ENCODE assay signal across 20 cellular contexts in genomic region chr7:39527951-39528350, GRCh38. TPM values are rescaled to one million over a fixed set of nuclear protein-coding genes. Genes with fewer than 3 reads are reported as not detected.
DNase-seq lines count a peak whose midpoint lies in the region; TF ChIP-seq lines count a peak whose summit lies in the region.
"Had no signal": no experiment of that assay in that cellular context is flagged by ENCODE, and none has a peak within 500 bp of the region (broad histone marks: within the 10 kb centered on the region; RNA-seq: fewer than 3 reads in every experiment).

No MANE protein-coding gene starts in this region.

- no peaks in the 10 kb centered on the region for H3K9me3 ChIP-seq in GM23248 (ENCODE audit: low read depth)
- no peaks in the 10 kb centered on the region for H3K9me3 ChIP-seq in suprapubic skin
- H3K9me3 ChIP-seq: Caco-2, SJCRH30 had no signal

- no peaks in the 10 kb centered on the region for H3K36me3 ChIP-seq in GM23248 (ENCODE audit: low read depth)
- no peaks in the 10 kb centered on the region for H3K36me3 ChIP-seq in suprapubic skin
- H3K36me3 ChIP-seq: SJCRH30 had no signal

- H4K20me1 ChIP-seq in GM23248 (ENCODE audit: insufficient read depth), result no peaks in the 10 kb centered on the region

- no peak overlapping the region for H3K9ac ChIP-seq in GM23248

- H3K79me2 ChIP-seq in GM23248 (ENCODE audit: insufficient read depth), result no peaks in the 10 kb centered on the region

- H3K4me1 ChIP-seq in GM23248 (ENCODE audit: insufficient read depth) (no peaks in the 10 kb centered on the region), suprapubic skin (no peaks in the 10 kb centered on the region)
- H3K4me1 ChIP-seq: Caco-2, SJCRH30 had no signal

- TF ChIP-seq EP300 in suprapubic skin (IDR thresholded peaks at IDR 0.05), result no peak

- H3K4me2 ChIP-seq in GM23248 (ENCODE audit: unreplicated experiment), result no peak overlapping the region

- H3K27me3 ChIP-seq in GM23248 (replicated peaks; ENCODE audit: insufficient read depth) (peaks cover 3% of the 10 kb centered on the region; the same call in 1 of the 2 replicates), suprapubic skin (no peaks in the 10 kb centered on the region)

- in situ Hi-C loops in GM23248 (cut with MboI), result no loop called here

- peak; percentile 31 for DNase-seq in GM23248
- peak; percentile 50 for DNase-seq in amniotic epithelial cell (ENCODE audit: low read depth)
- no peak for DNase-seq in epithelial cell of prostate (ENCODE audit: low read depth, low spot score)
- DNase-seq in iris pigment epithelial cell (ENCODE audit: low read depth), result peak; percentile 72
- DNase-seq in lower leg skin (ENCODE audit: low spot score in 2 of 2), result no peak
- no peak for DNase-seq in HuH-7 (ENCODE audit: low spot score)
- no peak for DNase-seq in COLO668 (lab: John Stamatoyannopoulos, UW; ENCODE audit: unreplicated experiment)
- DNase-seq in suprapubic skin (ENCODE audit: low spot score in 2 of 2), result no peak
- DNase-seq: Caco-2; CD4-positive, alpha-beta T cell; DMS153; GOT3; KBM-7; NCI-H1092 treated with DMSO at 0.1 percent for 48 hours; NCI-H1436 treated with DMSO at 0.1 percent for 48 hours; NCI-H1930; NCI-H510A treated with DMSO at 0.1 percent for 48 hours; NCI-H774; NK-92 treated with Interleukin-12 subunit alpha and Interleukin-12 subunit beta, amount 100 ng/mL, for 24 hours; SJCRH30 had no signal

- no peak for TF ChIP-seq CTCF in lower leg skin (IDR thresholded peaks at IDR 0.05)
- no peak for TF ChIP-seq CTCF in suprapubic skin (IDR thresholded peaks at IDR 0.05)

- intact Hi-C loops in lower leg skin (cut with DNase I; ENCODE audit: low total_unique reads), result no loop called here

- no peak overlapping the region for H2AFZ ChIP-seq in GM23248

- H3K27ac ChIP-seq in GM23248 (no peak overlapping the region), epithelial cell of prostate (peak overlapping the region; percentile 18), suprapubic skin (no peak overlapping the region)
- H3K27ac ChIP-seq: SJCRH30 had no signal

- no peak overlapping the region for H3K4me3 ChIP-seq in GM23248
- no peak overlapping the region for H3K4me3 ChIP-seq in lower leg skin (ENCODE audit: low read depth, poor library complexity, severe bottlenecking)
- H3K4me3 ChIP-seq in suprapubic skin, result no peak overlapping the region
- H3K4me3 ChIP-seq: SJCRH30 had no signal

- no peaks in the 10 kb centered on the region for H3K9me2 ChIP-seq in GM23248 (ENCODE audit: insufficient read depth)

- 89 to 92% methylated on average over 2 of the region's 2 CpGs for WGBS in GM23248 (ENCODE audit: low coverage in 1 of 2, low lambda C conversion rate in 2 of 2, missing lambda C conversion rate in 2 of 2), 2 experiments
- 86 to 87% methylated on average over 2 of the region's 2 CpGs for WGBS in lower leg skin, 2 donors
- WGBS in suprapubic skin, result 87% methylated on average over 2 of the region's 2 CpGs

- no peak for TF ChIP-seq POLR2A in lower leg skin (IDR thresholded peaks at IDR 0.05)
- no peak for TF ChIP-seq POLR2A in suprapubic skin (IDR thresholded peaks at IDR 0.05)

- H3F3A ChIP-seq in GM23248 (ENCODE audit: insufficient read depth), result no peaks in the 10 kb centered on the region

RNA-seq across cellular contexts. Expression of gene YAE1, which starts 38.3 kb away (rescaled TPM):
- 21.8 and 22.4 TPM in 2 replicates for total RNA-seq in GM23248 (2014; rRNA removed; shearing (Covaris generic))
- polyA plus RNA-seq in GM23248 (2016; fragmentation: Nextera tagmentation; extraction: Ambion mirVana), result 40.5 and 43.5 TPM in 2 replicates
- total RNA-seq in lower leg skin (10 to 100 TPM; 13.2 to 18.4 (median 14.4) TPM), suprapubic skin (10 to 100 TPM; 13.3 to 15.9 (median 14.3) TPM)

Comparison
In these comparisons a context has a peak if more than half of its experiments do, and no peak if none do; other contexts are left out.
1. DNase-seq: peak in GM23248 (single experiment), amniotic epithelial cell (single experiment) and iris pigment epithelial cell (single experiment); none in epithelial cell of prostate (single experiment), lower leg skin (0 of 2), HuH-7 (single experiment), COLO668 (single experiment) and suprapubic skin (0 of 2).